In the genomic region with DNA sequence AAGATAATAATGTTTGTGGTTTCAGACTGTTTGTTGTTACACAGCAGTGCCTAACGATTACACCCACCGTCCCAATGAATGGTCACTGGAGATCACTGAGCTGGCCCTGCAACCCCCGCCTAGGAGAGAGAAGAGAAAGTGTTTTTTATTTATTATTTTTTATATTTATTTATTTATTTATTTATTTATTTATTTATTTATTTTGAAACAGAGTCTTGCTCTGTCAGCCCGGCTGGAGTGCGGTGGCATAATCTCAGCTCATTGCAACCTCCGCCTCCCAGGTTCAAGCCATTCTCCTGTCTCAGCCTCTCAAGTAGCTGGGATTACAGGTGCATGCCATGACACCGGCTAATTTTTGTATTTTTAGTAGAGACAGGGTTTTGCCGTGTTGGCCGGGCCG, we compare ENCODE assay signal across 1 cellular context. TPM values are rescaled to one million over a fixed set of nuclear protein-coding genes. Genes with fewer than 3 reads are reported as not detected.
"Had no signal": no experiment of that assay in that cellular context is flagged by ENCODE, and none has a peak within 500 bp of the region (broad histone marks: within the 10 kb centered on the region; RNA-seq: fewer than 3 reads in every experiment).

No MANE protein-coding gene starts in this region.

RNA-seq across cellular contexts. Expression of gene DNER, which starts 43.1 kb away (rescaled TPM):
- total RNA-seq: OCI-LY7 had no signal
